1 cellular context compared by ENCODE assay signal in the genomic region with DNA sequence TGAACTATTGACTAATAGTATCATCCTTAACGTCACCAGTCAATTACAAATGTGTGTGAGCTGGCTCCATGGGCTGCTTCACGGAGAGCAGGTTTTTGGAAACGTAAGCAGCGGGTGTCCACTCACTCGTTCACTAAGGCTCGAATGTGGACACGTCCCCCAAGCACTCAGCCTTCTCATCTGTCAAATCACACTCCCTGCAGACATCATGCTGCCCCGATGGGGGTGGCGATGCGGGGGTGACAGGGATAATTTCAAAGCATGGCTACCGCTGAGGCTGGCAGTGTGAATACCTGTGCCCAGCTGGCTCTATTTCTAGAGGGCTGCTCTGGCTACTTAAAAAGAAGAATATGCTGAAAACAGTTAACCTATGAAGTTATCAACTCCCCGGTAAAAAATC.
TF ChIP-seq lines count a peak whose summit lies in the region.

No MANE protein-coding gene starts in this region.

TF ChIP-seq in HepG2, 621 proteins besides CTCF, POLR2A, EP300 and RAD21 (continued from another document):
- TF ChIP-seq ZBTB25 (CRISPR knock-in tag; IDR thresholded peaks at IDR 0.05) (no peak), ZNF414 (CRISPR knock-in tag; IDR thresholded peaks at IDR 0.05) (no peak), DNMT3B (CRISPR knock-in tag; conservative IDR thresholded peaks at IDR 0.05) (no peak)
- TF ChIP-seq, protein P1, sequence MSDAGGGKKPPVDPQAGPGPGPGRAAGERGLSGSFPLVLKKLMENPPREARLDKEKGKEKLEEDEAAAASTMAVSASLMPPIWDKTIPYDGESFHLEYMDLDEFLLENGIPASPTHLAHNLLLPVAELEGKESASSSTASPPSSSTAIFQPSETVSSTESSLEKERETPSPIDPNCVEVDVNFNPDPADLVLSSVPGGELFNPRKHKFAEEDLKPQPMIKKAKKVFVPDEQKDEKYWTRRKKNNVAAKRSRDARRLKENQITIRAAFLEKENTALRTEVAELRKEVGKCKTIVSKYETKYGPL (CRISPR knock-in tag; IDR thresholded peaks at IDR 0.05): no peak
